In the genomic region with DNA sequence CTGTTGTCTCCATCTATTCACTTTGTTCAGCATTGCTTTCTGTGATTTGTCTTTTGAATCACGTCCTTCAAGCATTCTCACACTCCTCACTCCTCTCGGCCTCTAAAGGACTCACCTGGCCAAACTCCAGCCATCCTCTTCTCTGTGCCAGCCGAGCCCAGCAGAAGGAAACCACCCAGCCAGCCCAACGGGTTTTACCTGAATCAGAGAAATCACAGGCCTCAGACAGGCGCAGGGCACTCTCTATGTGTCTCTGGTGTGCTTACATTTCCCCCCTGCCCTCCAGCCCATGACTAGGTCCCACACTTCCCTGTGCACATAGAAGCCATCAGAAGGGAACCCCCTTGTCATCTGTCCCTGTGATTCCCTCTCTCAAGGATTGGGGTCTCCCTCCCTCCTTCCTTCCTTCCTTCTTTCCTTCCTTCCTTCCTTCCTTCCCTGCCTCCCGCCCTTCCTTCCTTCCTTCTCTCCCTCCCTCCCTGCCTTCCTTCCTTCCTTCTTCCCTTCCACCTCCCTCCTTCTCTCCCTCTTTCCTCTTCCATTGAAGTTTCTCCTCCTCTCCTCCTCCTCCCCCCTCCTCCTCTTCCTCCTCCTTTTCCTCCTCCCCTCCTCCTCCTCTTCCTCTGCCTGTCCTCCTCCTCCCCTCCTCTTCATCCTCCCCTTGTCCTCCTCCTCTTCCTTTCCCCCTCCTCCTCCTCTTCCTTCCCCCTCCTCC, we compare ENCODE assay signal across 16 cellular contexts. TPM values are rescaled to one million over a fixed set of nuclear protein-coding genes. Genes with fewer than 3 reads are reported as not detected.
A peak's percentile ranks its signal among the peaks of the same experiment; 100 is the strongest.
DNase-seq lines count a peak whose midpoint lies in the region; ATAC-seq, FAIRE-seq and TF ChIP-seq lines count a peak whose summit lies in the region.
"Had no signal": no experiment of that assay in that cellular context is flagged by ENCODE, and none has a peak within 500 bp of the region (broad histone marks: within the 10 kb centered on the region; RNA-seq: fewer than 3 reads in every experiment).

No MANE protein-coding gene starts in this region.

- H3K27ac Mint-ChIP-seq in activated CD8-positive, alpha-beta T cell treated with anti-CD3 and anti-CD28 coated beads for 36 hours, result peak overlapping the region; percentile 1

- no peak overlapping the region for H4K5ac ChIP-seq in mesendoderm (ENCODE audit: low read length)

- TF ChIP-seq CTCF in AG04450 (IDR thresholded peaks at IDR 0.05; ENCODE audit: low read depth, low read length) (no peak), ovary (IDR thresholded peaks at IDR 0.05) (no peak)
- TF ChIP-seq CTCF in activated CD8-positive, alpha-beta T cell treated with anti-CD3 and anti-CD28 coated beads for 36 hours (IDR thresholded peaks at IDR 0.05), result no peak

- no peak overlapping the region for H3K23ac ChIP-seq in mesendoderm (ENCODE audit: low read length)

- intact Hi-C loops in activated CD8-positive, alpha-beta T cell treated with anti-CD3 and anti-CD28 coated beads for 36 hours (cut with micrococcal nuclease), result no loop called here
- intact Hi-C loops in ovary (cut with DNase I), result no loop called here

- H3K18ac ChIP-seq in mesendoderm (ENCODE audit: low read length), result no peak overlapping the region

- H3K4me2 ChIP-seq in mesendoderm (ENCODE audit: low read length), result no peak overlapping the region

- H3K27ac ChIP-seq in AG04450 (ENCODE audit: low read depth, low read length) (peak overlapping the region; percentile 57), mesendoderm (ENCODE audit: low read depth, low read length) (no peak overlapping the region), ovary (no peak overlapping the region)
- H3K27ac ChIP-seq: SK-N-MC had no signal

- H3K79me2 ChIP-seq in mesendoderm (ENCODE audit: control insufficient read depth, insufficient read depth, low read length), result no peaks in the 10 kb centered on the region

- H3K4me1 Mint-ChIP-seq in activated CD8-positive, alpha-beta T cell treated with anti-CD3 and anti-CD28 coated beads for 36 hours (ENCODE audit: low read depth), result peaks cover 34% of the 10 kb centered on the region
- H3K4me1 Mint-ChIP-seq: brain had no signal

- FAIRE-seq in frontal cortex (lab: Jason Lieb, UNC), result no peak

- no peaks in the 10 kb centered on the region for H3K36me3 Mint-ChIP-seq in activated CD8-positive, alpha-beta T cell treated with anti-CD3 and anti-CD28 coated beads for 36 hours (ENCODE audit: low read depth)
- H3K36me3 Mint-ChIP-seq: brain had no signal

- DNase-seq in AG04450 (ENCODE audit: low read depth, low spot score) (no peak), DMS53 (lab: John Stamatoyannopoulos, UW) (peak; percentile 72), mesendoderm (no peak), NCI-H526 treated with DMSO at 0.1 percent for 48 hours (lab: John Stamatoyannopoulos, UW) (no peak), NOMO-1 (lab: John Stamatoyannopoulos, UW; ENCODE audit: unreplicated experiment in 2 of 2) (no peak), frontal cortex (ENCODE audit: low spot score in 2 of 2) (no peak), ovary (no peak)
- DNase-seq in activated CD8-positive, alpha-beta T cell treated with anti-CD3 and anti-CD28 coated beads for 36 hours, result no peak
- DNase-seq: activated CD8-positive, alpha-beta memory T cell treated with anti-CD3 and anti-CD28 coated beads, Interleukin-2, amount 10 ng/mL, durations not matched to agents 7 days and 5 days; COR-L47; HCEC 1CT; NCI-H524 had no signal

- no peak overlapping the region for H4K8ac ChIP-seq in mesendoderm (ENCODE audit: low read depth, low read length)

- H2BK120ac ChIP-seq in mesendoderm (ENCODE audit: low read depth, low read length), result no peak overlapping the region

- no peak overlapping the region for H3K9ac ChIP-seq in mesendoderm (ENCODE audit: low read length)

- H2BK5ac ChIP-seq in mesendoderm (ENCODE audit: low read length), result no peak overlapping the region

- peaks cover 6% of the 10 kb centered on the region for H3K9me3 Mint-ChIP-seq in activated CD8-positive, alpha-beta T cell treated with anti-CD3 and anti-CD28 coated beads for 36 hours

- peak; percentile 20 for ATAC-seq in activated CD8-positive, alpha-beta T cell treated with anti-CD3 and anti-CD28 coated beads for 36 hours
- ATAC-seq: activated CD8-positive, alpha-beta memory T cell treated with anti-CD3 and anti-CD28 coated beads, Interleukin-2, amount 10 ng/mL, durations not matched to agents 7 days and 5 days had no signal

- no peaks in the 10 kb centered on the region for H3K27me3 ChIP-seq in AG04450 (ENCODE audit: control insufficient read depth, insufficient read depth, low read length)
- H3K27me3 ChIP-seq in mesendoderm (ENCODE audit: insufficient read depth, low read length, poor library complexity), result no peaks in the 10 kb centered on the region
- no peaks in the 10 kb centered on the region for H3K27me3 ChIP-seq in ovary

- CTCF ChIA-PET in AG04450 (lab: Charles Lee), result no interaction called here
- CTCF ChIA-PET in activated CD8-positive, alpha-beta T cell treated with anti-CD3 and anti-CD28 coated beads for 36 hours (lab: Charles Lee), result no interaction called here

- no peak overlapping the region for H3K4ac ChIP-seq in mesendoderm (ENCODE audit: low read depth, low read length)

- peak overlapping the region; percentile 70 for H3K56ac ChIP-seq in mesendoderm (ENCODE audit: low read length)

- TF ChIP-seq POLR2A in ovary (IDR thresholded peaks at IDR 0.05), result no peak

- TF ChIP-seq EP300 in ovary (IDR thresholded peaks at IDR 0.05), result no peak

- no CpG with 5 or more reads among the region's 6 CpGs for WGBS in mesendoderm (ENCODE audit: extremely low coverage, insufficient coverage, low lambda C conversion rate)
- 50 to 57% (median 51%) methylated on average over 6 of the region's 6 CpGs for WGBS in ovary, 3 donors

- peaks cover 14% of the 10 kb centered on the region for H3K9me3 ChIP-seq in AG04450 (ENCODE audit: control insufficient read depth, insufficient read depth, low read length)
- no peaks in the 10 kb centered on the region for H3K9me3 ChIP-seq in ovary

- no peaks in the 10 kb centered on the region for H3K79me1 ChIP-seq in mesendoderm (ENCODE audit: low read length)

- H3K4me3 ChIP-seq in AG04450 (ENCODE audit: low read depth, low read length) (peak overlapping the region; percentile 28; the same call in 1 of the 2 replicates), mesendoderm (ENCODE audit: low read length) (no peak overlapping the region), ovary (no peak overlapping the region)

- POLR2A ChIA-PET in AG04450 (lab: Yijun Ruan, JAX), result no interaction called here
- POLR2A ChIA-PET in activated CD8-positive, alpha-beta T cell treated with anti-CD3 and anti-CD28 coated beads for 36 hours (lab: Charles Lee), result no interaction called here

- H2BK15ac ChIP-seq in mesendoderm (replicated peaks; ENCODE audit: low read depth), result no peak overlapping the region

- H3K27me3 Mint-ChIP-seq in activated CD8-positive, alpha-beta T cell treated with anti-CD3 and anti-CD28 coated beads for 36 hours, result no peaks in the 10 kb centered on the region

- H3K4me1 ChIP-seq in mesendoderm (ENCODE audit: control insufficient read depth, low read depth, low read length) (no peaks in the 10 kb centered on the region), ovary (ENCODE audit: insufficient read depth) (no peaks in the 10 kb centered on the region)

- H3K4me3 Mint-ChIP-seq in activated CD8-positive, alpha-beta T cell treated with anti-CD3 and anti-CD28 coated beads for 36 hours, result no peak overlapping the region
- H3K4me3 Mint-ChIP-seq: activated CD8-positive, alpha-beta memory T cell treated with anti-CD3 and anti-CD28 coated beads, Interleukin-2, amount 10 ng/mL, durations not matched to agents 7 days and 5 days; brain had no signal

- no peak overlapping the region for H2AK5ac ChIP-seq in mesendoderm (ENCODE audit: low read length)

- no peaks in the 10 kb centered on the region for H3K36me3 ChIP-seq in mesendoderm (ENCODE audit: control insufficient read depth, insufficient read depth, low read length)
- no peaks in the 10 kb centered on the region for H3K36me3 ChIP-seq in ovary

RNA-seq across cellular contexts. Expression of gene ZNF541, which starts 8.8 kb away (rescaled TPM):
- not detected in 2 replicates for polyA plus RNA-seq in AG04450 (2011; rRNA removed)
- polyA minus RNA-seq in AG04450 (2011; rRNA and poly(A)+ RNA removed), result not detected in 2 replicates
- total RNA-seq in activated CD8-positive, alpha-beta T cell treated with anti-CD3 and anti-CD28 coated beads for 36 hours, result under 1 TPM; 0.29 to 0.41 TPM
- 0.03 TPM for polyA plus RNA-seq in mesendoderm (2013, experiment 1 of 2)
- polyA plus RNA-seq in mesendoderm (2013, experiment 2 of 2), result 0.03 TPM
- under 0.01 TPM for total RNA-seq in frontal cortex
- total RNA-seq in ovary, result 1 to 10 TPM in 5 of 7 donors, under 1 TPM in 2; 0.62 to 2.5 (median 1.5) TPM
- 1 to 10 TPM in 1 of 2 donors, under 1 TPM in 1; 0.97 to 1.8 TPM for polyA plus RNA-seq in ovary
- total RNA-seq: kidney epithelial cell, LHCN-M2 had no signal

RNA-seq across cellular contexts. Expression of gene BICRA, which starts 27.2 kb away (rescaled TPM):
- polyA plus RNA-seq in AG04450 (2011; rRNA removed) (0.65 and 0.72 TPM in 2 replicates), ovary (10 to 100 TPM in 1 of 2 donors, 1 to 10 TPM in 1; 8.1 to 10.1 TPM)
- 7.4 and 9.3 TPM in 2 replicates for polyA minus RNA-seq in AG04450 (2011; rRNA and poly(A)+ RNA removed)
- total RNA-seq in activated CD8-positive, alpha-beta T cell treated with anti-CD3 and anti-CD28 coated beads for 36 hours, result 1 to 10 TPM; 8.7 to 8.8 TPM
- polyA plus RNA-seq in mesendoderm (2013, experiment 1 of 2), result 13.5 TPM
- 13.0 TPM for polyA plus RNA-seq in mesendoderm (2013, experiment 2 of 2)
- total RNA-seq in frontal cortex (4.1 TPM), ovary (10 to 100 TPM in 5 of 7 donors, 1 to 10 TPM in 2; 3.7 to 21.7 (median 13.1) TPM)
